ENCODE assay signal across 1 cellular context in the genomic region with DNA sequence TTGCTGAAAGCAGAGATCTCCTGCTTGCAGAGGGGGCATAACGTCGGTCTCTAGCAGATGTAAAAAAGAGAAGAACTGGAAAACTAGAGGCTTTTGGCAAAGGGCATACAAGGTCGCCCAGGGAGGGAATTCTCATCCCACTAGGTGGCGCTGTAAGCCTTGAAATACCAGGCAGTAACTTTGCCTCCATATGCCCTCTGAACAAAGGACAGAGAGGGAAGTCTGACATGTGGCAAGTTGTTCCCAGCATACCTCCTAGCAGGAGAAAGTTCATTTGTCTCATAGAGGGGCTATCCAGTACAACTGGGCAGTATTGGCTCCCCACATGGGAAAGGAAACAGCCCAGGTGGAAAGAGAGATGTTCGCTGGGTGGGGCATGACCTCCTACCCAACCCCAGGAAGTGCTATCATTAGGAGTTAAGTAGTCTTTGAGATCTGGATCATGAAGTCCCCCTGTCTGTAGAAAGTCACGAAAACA.
TF ChIP-seq lines count a peak whose summit lies in the region.

No MANE protein-coding gene starts in this region.

TF ChIP-seq in GM23338, 12 proteins besides CTCF, POLR2A, EP300 and RAD21 (continued from another document):
- TF ChIP-seq, protein P1, sequence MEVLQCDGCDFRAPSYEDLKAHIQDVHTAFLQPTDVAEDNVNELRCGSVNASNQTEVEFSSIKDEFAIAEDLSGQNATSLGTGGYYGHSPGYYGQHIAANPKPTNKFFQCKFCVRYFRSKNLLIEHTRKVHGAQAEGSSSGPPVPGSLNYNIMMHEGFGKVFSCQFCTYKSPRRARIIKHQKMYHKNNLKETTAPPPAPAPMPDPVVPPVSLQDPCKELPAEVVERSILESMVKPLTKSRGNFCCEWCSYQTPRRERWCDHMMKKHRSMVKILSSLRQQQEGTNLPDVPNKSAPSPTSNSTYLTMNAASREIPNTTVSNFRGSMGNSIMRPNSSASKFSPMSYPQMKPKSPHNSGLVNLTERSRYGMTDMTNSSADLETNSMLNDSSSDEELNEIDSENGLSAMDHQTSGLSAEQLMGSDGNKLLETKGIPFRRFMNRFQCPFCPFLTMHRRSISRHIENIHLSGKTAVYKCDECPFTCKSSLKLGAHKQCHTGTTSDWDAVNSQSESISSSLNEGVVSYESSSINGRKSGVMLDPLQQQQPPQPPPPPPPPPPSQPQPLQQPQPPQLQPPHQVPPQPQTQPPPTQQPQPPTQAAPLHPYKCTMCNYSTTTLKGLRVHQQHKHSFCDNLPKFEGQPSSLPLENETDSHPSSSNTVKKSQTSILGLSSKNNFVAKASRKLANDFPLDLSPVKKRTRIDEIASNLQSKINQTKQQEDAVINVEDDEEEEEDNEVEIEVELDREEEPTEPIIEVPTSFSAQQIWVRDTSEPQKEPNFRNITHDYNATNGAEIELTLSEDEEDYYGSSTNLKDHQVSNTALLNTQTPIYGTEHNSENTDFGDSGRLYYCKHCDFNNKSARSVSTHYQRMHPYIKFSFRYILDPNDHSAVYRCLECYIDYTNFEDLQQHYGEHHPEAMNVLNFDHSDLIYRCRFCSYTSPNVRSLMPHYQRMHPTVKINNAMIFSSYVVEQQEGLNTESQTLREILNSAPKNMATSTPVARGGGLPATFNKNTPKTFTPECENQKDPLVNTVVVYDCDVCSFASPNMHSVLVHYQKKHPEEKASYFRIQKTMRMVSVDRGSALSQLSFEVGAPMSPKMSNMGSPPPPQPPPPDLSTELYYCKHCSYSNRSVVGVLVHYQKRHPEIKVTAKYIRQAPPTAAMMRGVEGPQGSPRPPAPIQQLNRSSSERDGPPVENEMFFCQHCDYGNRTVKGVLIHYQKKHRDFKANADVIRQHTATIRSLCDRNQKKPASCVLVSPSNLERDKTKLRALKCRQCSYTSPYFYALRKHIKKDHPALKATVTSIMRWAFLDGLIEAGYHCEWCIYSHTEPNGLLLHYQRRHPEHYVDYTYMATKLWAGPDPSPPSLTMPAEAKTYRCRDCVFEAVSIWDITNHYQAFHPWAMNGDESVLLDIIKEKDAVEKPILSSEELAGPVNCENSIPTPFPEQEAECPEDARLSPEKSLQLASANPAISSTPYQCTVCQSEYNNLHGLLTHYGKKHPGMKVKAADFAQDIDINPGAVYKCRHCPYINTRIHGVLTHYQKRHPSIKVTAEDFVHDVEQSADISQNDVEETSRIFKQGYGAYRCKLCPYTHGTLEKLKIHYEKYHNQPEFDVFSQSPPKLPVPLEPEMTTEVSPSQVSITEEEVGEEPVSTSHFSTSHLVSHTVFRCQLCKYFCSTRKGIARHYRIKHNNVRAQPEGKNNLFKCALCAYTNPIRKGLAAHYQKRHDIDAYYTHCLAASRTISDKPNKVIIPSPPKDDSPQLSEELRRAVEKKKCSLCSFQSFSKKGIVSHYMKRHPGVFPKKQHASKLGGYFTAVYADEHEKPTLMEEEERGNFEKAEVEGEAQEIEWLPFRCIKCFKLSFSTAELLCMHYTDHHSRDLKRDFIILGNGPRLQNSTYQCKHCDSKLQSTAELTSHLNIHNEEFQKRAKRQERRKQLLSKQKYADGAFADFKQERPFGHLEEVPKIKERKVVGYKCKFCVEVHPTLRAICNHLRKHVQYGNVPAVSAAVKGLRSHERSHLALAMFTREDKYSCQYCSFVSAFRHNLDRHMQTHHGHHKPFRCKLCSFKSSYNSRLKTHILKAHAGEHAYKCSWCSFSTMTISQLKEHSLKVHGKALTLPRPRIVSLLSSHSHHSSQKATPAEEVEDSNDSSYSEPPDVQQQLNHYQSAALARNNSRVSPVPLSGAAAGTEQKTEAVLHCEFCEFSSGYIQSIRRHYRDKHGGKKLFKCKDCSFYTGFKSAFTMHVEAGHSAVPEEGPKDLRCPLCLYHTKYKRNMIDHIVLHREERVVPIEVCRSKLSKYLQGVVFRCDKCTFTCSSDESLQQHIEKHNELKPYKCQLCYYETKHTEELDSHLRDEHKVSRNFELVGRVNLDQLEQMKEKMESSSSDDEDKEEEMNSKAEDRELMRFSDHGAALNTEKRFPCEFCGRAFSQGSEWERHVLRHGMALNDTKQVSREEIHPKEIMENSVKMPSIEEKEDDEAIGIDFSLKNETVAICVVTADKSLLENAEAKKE (CRISPR knock-in tag; IDR thresholded peaks at IDR 0.05), result no peak
- TF ChIP-seq ZNF331 (CRISPR knock-in tag; IDR thresholded peaks at IDR 0.05; ENCODE audit: low read depth) (no peak), POLR2AphosphoS5 (IDR thresholded peaks at IDR 0.05; ENCODE audit: low read depth) (no peak), JUNB (IDR thresholded peaks at IDR 0.05; ENCODE audit: unreplicated experiment) (no peak), EZH2phosphoT487 (IDR thresholded peaks at IDR 0.05; ENCODE audit: unreplicated experiment) (no peak)
- TF ChIP-seq, protein P2, sequence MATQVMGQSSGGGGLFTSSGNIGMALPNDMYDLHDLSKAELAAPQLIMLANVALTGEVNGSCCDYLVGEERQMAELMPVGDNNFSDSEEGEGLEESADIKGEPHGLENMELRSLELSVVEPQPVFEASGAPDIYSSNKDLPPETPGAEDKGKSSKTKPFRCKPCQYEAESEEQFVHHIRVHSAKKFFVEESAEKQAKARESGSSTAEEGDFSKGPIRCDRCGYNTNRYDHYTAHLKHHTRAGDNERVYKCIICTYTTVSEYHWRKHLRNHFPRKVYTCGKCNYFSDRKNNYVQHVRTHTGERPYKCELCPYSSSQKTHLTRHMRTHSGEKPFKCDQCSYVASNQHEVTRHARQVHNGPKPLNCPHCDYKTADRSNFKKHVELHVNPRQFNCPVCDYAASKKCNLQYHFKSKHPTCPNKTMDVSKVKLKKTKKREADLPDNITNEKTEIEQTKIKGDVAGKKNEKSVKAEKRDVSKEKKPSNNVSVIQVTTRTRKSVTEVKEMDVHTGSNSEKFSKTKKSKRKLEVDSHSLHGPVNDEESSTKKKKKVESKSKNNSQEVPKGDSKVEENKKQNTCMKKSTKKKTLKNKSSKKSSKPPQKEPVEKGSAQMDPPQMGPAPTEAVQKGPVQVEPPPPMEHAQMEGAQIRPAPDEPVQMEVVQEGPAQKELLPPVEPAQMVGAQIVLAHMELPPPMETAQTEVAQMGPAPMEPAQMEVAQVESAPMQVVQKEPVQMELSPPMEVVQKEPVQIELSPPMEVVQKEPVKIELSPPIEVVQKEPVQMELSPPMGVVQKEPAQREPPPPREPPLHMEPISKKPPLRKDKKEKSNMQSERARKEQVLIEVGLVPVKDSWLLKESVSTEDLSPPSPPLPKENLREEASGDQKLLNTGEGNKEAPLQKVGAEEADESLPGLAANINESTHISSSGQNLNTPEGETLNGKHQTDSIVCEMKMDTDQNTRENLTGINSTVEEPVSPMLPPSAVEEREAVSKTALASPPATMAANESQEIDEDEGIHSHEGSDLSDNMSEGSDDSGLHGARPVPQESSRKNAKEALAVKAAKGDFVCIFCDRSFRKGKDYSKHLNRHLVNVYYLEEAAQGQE (IDR thresholded peaks at IDR 0.05; ENCODE audit: unreplicated experiment), result no peak
- TF ChIP-seq, protein P3, sequence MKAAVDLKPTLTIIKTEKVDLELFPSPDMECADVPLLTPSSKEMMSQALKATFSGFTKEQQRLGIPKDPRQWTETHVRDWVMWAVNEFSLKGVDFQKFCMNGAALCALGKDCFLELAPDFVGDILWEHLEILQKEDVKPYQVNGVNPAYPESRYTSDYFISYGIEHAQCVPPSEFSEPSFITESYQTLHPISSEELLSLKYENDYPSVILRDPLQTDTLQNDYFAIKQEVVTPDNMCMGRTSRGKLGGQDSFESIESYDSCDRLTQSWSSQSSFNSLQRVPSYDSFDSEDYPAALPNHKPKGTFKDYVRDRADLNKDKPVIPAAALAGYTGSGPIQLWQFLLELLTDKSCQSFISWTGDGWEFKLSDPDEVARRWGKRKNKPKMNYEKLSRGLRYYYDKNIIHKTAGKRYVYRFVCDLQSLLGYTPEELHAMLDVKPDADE (IDR thresholded peaks at IDR 0.05), result no peak
